ENCODE assay signal across 33 cellular contexts in genomic region chr12:23585156-23585781, GRCh38.
"Had no signal": no experiment of that assay in that cellular context is flagged by ENCODE, and none has a peak within 500 bp of the region (broad histone marks: within the 10 kb centered on the region; RNA-seq: fewer than 3 reads in every experiment).

No MANE protein-coding gene starts in this region.

- H3K4me1 Mint-ChIP-seq: activated CD4-positive, alpha-beta memory T cell treated with anti-CD3 and anti-CD28 coated beads, Interleukin-2, amount 10 ng/mL, durations not matched to agents 7 days and 5 days; naive B cell; stimulated activated naive CD8-positive, alpha-beta T cell treated with anti-CD3 and anti-CD28 coated beads, Interleukin-15, amount 100 ng/mL, for 72 hours had no signal

- H3K27me3 Mint-ChIP-seq: activated CD4-positive, alpha-beta memory T cell treated with anti-CD3 and anti-CD28 coated beads, Interleukin-2, amount 10 ng/mL, durations not matched to agents 7 days and 5 days; activated T-cell treated with anti-CD3 and anti-CD28 coated beads, Interleukin-2, amount 50 U/mL, for 24 hours; naive B cell; stimulated activated memory B cell treated with anti-CD40 and anti-IgM and Interleukin-4, amounts not matched to agents 10 μg/mL and 1 μg/mL and 100 μg/mL, for 72 hours; stimulated activated naive CD8-positive, alpha-beta T cell treated with anti-CD3 and anti-CD28 coated beads, Interleukin-15, amount 100 ng/mL, for 72 hours had no signal

- H3K4me2 ChIP-seq: hepatocyte, smooth muscle cell had no signal

- H3K9me3 Mint-ChIP-seq: mesothelial cell of epicardium had no signal

- H3K27me3 ChIP-seq: brain microvascular endothelial cell, dorsolateral prefrontal cortex, gastroesophageal sphincter, hepatocyte, left lung, right atrium auricular region, upper lobe of left lung, vagina had no signal

- H3K9me3 ChIP-seq: gastroesophageal sphincter, left lung, right atrium auricular region, upper lobe of left lung, vagina had no signal

- H3K27ac Mint-ChIP-seq: activated CD4-positive, alpha-beta memory T cell treated with anti-CD3 and anti-CD28 coated beads, Interleukin-2, amount 10 ng/mL, durations not matched to agents 7 days and 5 days; activated T-cell treated with anti-CD3 and anti-CD28 coated beads, Interleukin-2, amount 50 U/mL, for 24 hours; mesothelial cell of epicardium; naive B cell; stimulated activated memory B cell treated with anti-CD40 and anti-IgM and Interleukin-4, amounts not matched to agents 10 μg/mL and 1 μg/mL and 100 μg/mL, for 72 hours; stimulated activated naive CD8-positive, alpha-beta T cell treated with anti-CD3 and anti-CD28 coated beads, Interleukin-15, amount 100 ng/mL, for 72 hours; T-helper 1 cell treated with Interleukin-12 subunit alpha and Interleukin-12 subunit beta and Interleukin-4 antibody, amounts not matched to agents 30 μg/mL and 1 μg/mL, for 36 hours had no signal

- H3K27ac ChIP-seq: brain microvascular endothelial cell, coronary artery, dorsolateral prefrontal cortex, gastroesophageal sphincter, hepatocyte, left lung, parathyroid adenoma, right atrium auricular region, upper lobe of left lung, vagina, VCaP had no signal

- H3K36me3 ChIP-seq: brain microvascular endothelial cell, gastroesophageal sphincter, left lung, right atrium auricular region, upper lobe of left lung, vagina had no signal

- H2AFZ ChIP-seq: hepatocyte, parathyroid adenoma had no signal

- H3K36me3 Mint-ChIP-seq: mesothelial cell of epicardium; naive B cell; stimulated activated memory B cell treated with anti-CD40 and anti-IgM and Interleukin-4, amounts not matched to agents 10 μg/mL and 1 μg/mL and 100 μg/mL, for 72 hours had no signal

- H3K4me3 ChIP-seq: coronary artery, dorsolateral prefrontal cortex, gastroesophageal sphincter, hepatocyte, left lung, right atrium auricular region, smooth muscle cell, upper lobe of left lung, vagina had no signal

- H3K9ac ChIP-seq: parathyroid adenoma had no signal

- H3K4me3 Mint-ChIP-seq: activated CD4-positive, alpha-beta memory T cell treated with anti-CD3 and anti-CD28 coated beads, Interleukin-2, amount 10 ng/mL, durations not matched to agents 7 days and 5 days; activated T-cell treated with anti-CD3 and anti-CD28 coated beads, Interleukin-2, amount 50 U/mL, for 24 hours; mesothelial cell of epicardium; naive B cell; neural crest cell; stimulated activated memory B cell treated with anti-CD40 and anti-IgM and Interleukin-4, amounts not matched to agents 10 μg/mL and 1 μg/mL and 100 μg/mL, for 72 hours; stimulated activated naive CD8-positive, alpha-beta T cell treated with anti-CD3 and anti-CD28 coated beads, Interleukin-15, amount 100 ng/mL, for 72 hours; T-helper 1 cell treated with Interleukin-12 subunit alpha and Interleukin-12 subunit beta and Interleukin-4 antibody, amounts not matched to agents 30 μg/mL and 1 μg/mL, for 36 hours had no signal

- DNase-seq: activated CD4-positive, alpha-beta memory T cell treated with anti-CD3 and anti-CD28 coated beads, Interleukin-2, amount 10 ng/mL, durations not matched to agents 7 days and 5 days; activated CD4-positive, alpha-beta T cell treated with anti-CD3 and anti-CD28 coated beads for 48 hours; activated CD8-positive, alpha-beta memory T cell treated with anti-CD3 and anti-CD28 coated beads, Interleukin-2, amount 50 U/mL, for 48 hours; activated gamma-delta T cell; activated naive CD4-positive, alpha-beta T cell treated with anti-CD3 and anti-CD28 coated beads, Interleukin-2, amount 50 U/mL, for 16 hours; activated T-cell treated with anti-CD3 and anti-CD28 coated beads, Interleukin-2, amount 50 U/mL, for 24 hours; amniotic stem cell; brain microvascular endothelial cell; dorsolateral prefrontal cortex; effector memory CD4-positive, alpha-beta T cell; kidney glomerular epithelial cell; left lung; naive B cell; occipital lobe; stimulated activated CD4-positive, alpha-beta T cell treated with anti-CD3 and anti-CD28 coated beads, Interleukin-1b, Interleukin-23, amount 100 ng/mL, for 48 hours; stimulated activated CD4-positive, alpha-beta T cell treated with anti-CD3 and anti-CD28 coated beads, Interleukin-4, amount 100 ng/mL, for 4 hours; stimulated activated CD8-positive, alpha-beta memory T cell treated with anti-CD3 and anti-CD28 coated beads, Interleukin-4, amount 100 ng/mL, for 48 hours; stimulated activated naive CD8-positive, alpha-beta T cell treated with anti-CD3 and anti-CD28 coated beads, Interleukin-15, amount 100 ng/mL, for 72 hours; substantia nigra; T-helper 9 cell; upper lobe of left lung had no signal

- H3K4me1 ChIP-seq: gastroesophageal sphincter, left lung, parathyroid adenoma, right atrium auricular region, upper lobe of left lung, vagina had no signal

- H3K79me2 ChIP-seq: hepatocyte, parathyroid adenoma had no signal
